In genomic region chr17:64781394-64781793, GRCh38 we compare ENCODE assay signal across 9 cellular contexts.
A peak's percentile ranks its signal among the peaks of the same experiment; 100 is the strongest.
DNase-seq lines count a peak whose midpoint lies in the region; ATAC-seq and TF ChIP-seq lines count a peak whose summit lies in the region.
"Had no signal": no experiment of that assay in that cellular context is flagged by ENCODE, and none has a peak within 500 bp of the region (broad histone marks: within the 10 kb centered on the region; RNA-seq: fewer than 3 reads in every experiment).

No MANE protein-coding gene starts in this region.

- DNase-seq in RKO (ENCODE audit: low spot score), result peak; percentile 61
- DNase-seq in adrenal gland, result peak in 6 of 7 donors; percentile 57 to 83 (median 68)
- peak; percentile 62 for DNase-seq in stimulated activated CD8-positive, alpha-beta memory T cell treated with anti-CD3 and anti-CD28 coated beads, Interleukin-4, amount 100 ng/mL, for 48 hours
- DNase-seq in midbrain (lab: John Stamatoyannopoulos, UW), result no peak
- DNase-seq: IMR-90 had no signal

- H3K9me3 ChIP-seq in adrenal gland (replicated peaks in 1 of 3) (no peaks in the 10 kb centered on the region), iPS-18c (ENCODE audit: control insufficient read depth, insufficient read depth, low read length) (peaks cover 4% of the 10 kb centered on the region)

- peak overlapping the region in 3 of 5 donors; percentile 44 to 69 (median 62) for H3K27ac ChIP-seq in adrenal gland

- TF ChIP-seq POLR2A in adrenal gland (IDR thresholded peaks at IDR 0.05), result peak in 1 of 2 donors; percentile 38

- WGBS in adrenal gland, 4 donors, result 3 to 13% (median 5%) methylated on average over 4 to 40 of the region's 40 CpGs; no CpG with 5 or more reads in 1 of the 4 donors

- peak overlapping the region in 2 of 4 donors; percentile 43 to 60 for H3K4me3 ChIP-seq in adrenal gland
- peak overlapping the region; percentile 62 for H3K4me3 ChIP-seq in iPS-18c (ENCODE audit: insufficient read depth, low read depth, low read length)

- ATAC-seq in GM18909 (IDR thresholded peaks at IDR 0.05; ENCODE audit: poor library complexity, unreplicated experiment) (peak; percentile 35), GM19023 (IDR thresholded peaks at IDR 0.05; ENCODE audit: unreplicated experiment) (no peak), HG02870 (IDR thresholded peaks at IDR 0.05; ENCODE audit: unreplicated experiment) (no peak)

- peaks cover 0 to 25% of the 10 kb centered on the region in 2 donors for H3K36me3 ChIP-seq in adrenal gland (replicated peaks in 1 of 2)

- no peaks in the 10 kb centered on the region for H3K27me3 ChIP-seq in adrenal gland

- TF ChIP-seq CTCF in adrenal gland (IDR thresholded peaks at IDR 0.05), result no peak

- peaks cover 39 to 50% of the 10 kb centered on the region in 2 donors for H3K4me1 ChIP-seq in adrenal gland (replicated peaks in 1 of 2)

- intact Hi-C loops in adrenal gland (cut with DNase I), result no loop called here
